15 cellular contexts compared by ENCODE assay signal in genomic region chr3:159191454-159191853, GRCh38.
DNase-seq lines count a peak whose midpoint lies in the region; ATAC-seq, FAIRE-seq and TF ChIP-seq lines count a peak whose summit lies in the region.
"Had no signal": no experiment of that assay in that cellular context is flagged by ENCODE, and none has a peak within 500 bp of the region (broad histone marks: within the 10 kb centered on the region; RNA-seq: fewer than 3 reads in every experiment).

No MANE protein-coding gene starts in this region.

- H3K79me2 ChIP-seq in astrocyte (ENCODE audit: insufficient read depth, low read length) = no peaks in the 10 kb centered on the region

- no peaks in the 10 kb centered on the region for H3K27me3 ChIP-seq in astrocyte (ENCODE audit: insufficient read depth, low read length)
- H3K27me3 ChIP-seq: suprapubic skin had no signal

- no peak overlapping the region for H2AFZ ChIP-seq in astrocyte (ENCODE audit: low read depth, low read length)

- no peaks in the 10 kb centered on the region for H4K20me1 ChIP-seq in astrocyte (ENCODE audit: insufficient read depth, low read length)

- H3K9ac ChIP-seq in astrocyte (ENCODE audit: low read length) = no peak overlapping the region

- no peak overlapping the region for H3K27ac Mint-ChIP-seq in astrocyte (ENCODE audit: unreplicated experiment)
- H3K27ac Mint-ChIP-seq: activated naive CD8-positive, alpha-beta T cell had no signal

- H3K9me3 Mint-ChIP-seq in astrocyte (ENCODE audit: unreplicated experiment) = peaks cover 2% of the 10 kb centered on the region

- DNase-seq in AG08395 (ENCODE audit: low spot score) (peak; percentile 20), HT1080 (ENCODE audit: low read depth) (peak; percentile 90), astrocyte (ENCODE audit: low read depth) (peak; percentile 96), kidney tubule cell (ENCODE audit: low spot score) (peak; percentile 25), D721Med (ENCODE audit: insufficient read length, low spot score) (no peak), NOMO-1 treated with DMSO at 0.1 percent for 48 hours (lab: John Stamatoyannopoulos, UW; ENCODE audit: unreplicated experiment) (no peak)
- no peak for DNase-seq in stimulated activated CD4-positive, alpha-beta T cell treated with anti-CD3 and anti-CD28 coated beads, Interleukin-4, amount 100 ng/mL, for 24 hours
- DNase-seq: activated CD4-positive, CD25-positive, alpha-beta regulatory T cell treated with anti-CD3 and anti-CD28 coated beads, Interleukin-2, amount 50 U/mL, for 72 hours; NCI-H1092 treated with DMSO at 0.1 percent for 48 hours; nucleus accumbens; T-helper 1 cell had no signal

- no peak overlapping the region for H3K27ac ChIP-seq in astrocyte (ENCODE audit: low read depth, low read length)
- H3K27ac ChIP-seq: suprapubic skin had no signal

- ATAC-seq in HG03460 (IDR thresholded peaks at IDR 0.05; ENCODE audit: unreplicated experiment) = no peak
- ATAC-seq: esophagus mucosa had no signal

- no peaks in the 10 kb centered on the region for H3K27me3 Mint-ChIP-seq in astrocyte (ENCODE audit: low read depth, unreplicated experiment)
- H3K27me3 Mint-ChIP-seq: activated naive CD8-positive, alpha-beta T cell had no signal

- H3K4me1 Mint-ChIP-seq in astrocyte (ENCODE audit: low read depth, unreplicated experiment) = peaks cover 25% of the 10 kb centered on the region

- H3K4me2 ChIP-seq in astrocyte (ENCODE audit: low read length) = peak overlapping the region; percentile 51

- no peak overlapping the region for H3K4me3 ChIP-seq in astrocyte (ENCODE audit: insufficient read depth, low read depth, low read length)
- H3K4me3 ChIP-seq: suprapubic skin had no signal

- no peak for TF ChIP-seq CTCF in astrocyte (IDR thresholded peaks at IDR 0.05; ENCODE audit: insufficient read depth, low read depth, low read length)
- no peak for TF ChIP-seq CTCF in D721Med (IDR thresholded peaks at IDR 0.05; ENCODE audit: insufficient read depth, missing control alignments)

- FAIRE-seq in astrocyte (lab: Jason Lieb, UNC) (no peak), D721Med (lab: Jason Lieb, UNC) (no peak)

- H3K4me1 ChIP-seq in astrocyte (ENCODE audit: insufficient read depth, low read length) = peaks cover 32% of the 10 kb centered on the region
- H3K4me1 ChIP-seq: suprapubic skin had no signal

- H3K4me3 Mint-ChIP-seq in astrocyte (ENCODE audit: unreplicated experiment) = no peak overlapping the region
- H3K4me3 Mint-ChIP-seq: activated naive CD8-positive, alpha-beta T cell had no signal

- no peaks in the 10 kb centered on the region for H3K36me3 Mint-ChIP-seq in astrocyte (ENCODE audit: low read depth, unreplicated experiment)
- H3K36me3 Mint-ChIP-seq: activated naive CD8-positive, alpha-beta T cell had no signal

- H3K9me3 ChIP-seq in astrocyte (ENCODE audit: insufficient read depth, low read depth, low read length) = no peaks in the 10 kb centered on the region
- H3K9me3 ChIP-seq: suprapubic skin had no signal

- no peaks in the 10 kb centered on the region for H3K36me3 ChIP-seq in astrocyte (ENCODE audit: insufficient read depth, low read length)
- H3K36me3 ChIP-seq: suprapubic skin had no signal

Comparison
In these comparisons a context has a peak if more than half of its experiments do, and no peak if none do; other contexts are left out.
1. DNase-seq: peak in AG08395 (single experiment), HT1080 (single experiment), astrocyte (single experiment) and kidney tubule cell (single experiment); none in D721Med (single experiment), NOMO-1 treated with DMSO at 0.1 percent for 48 hours (single experiment) and stimulated activated CD4-positive, alpha-beta T cell treated with anti-CD3 and anti-CD28 coated beads, Interleukin-4, amount 100 ng/mL, for 24 hours (single experiment).